ENCODE assay signal across 10 cellular contexts in the genomic region with DNA sequence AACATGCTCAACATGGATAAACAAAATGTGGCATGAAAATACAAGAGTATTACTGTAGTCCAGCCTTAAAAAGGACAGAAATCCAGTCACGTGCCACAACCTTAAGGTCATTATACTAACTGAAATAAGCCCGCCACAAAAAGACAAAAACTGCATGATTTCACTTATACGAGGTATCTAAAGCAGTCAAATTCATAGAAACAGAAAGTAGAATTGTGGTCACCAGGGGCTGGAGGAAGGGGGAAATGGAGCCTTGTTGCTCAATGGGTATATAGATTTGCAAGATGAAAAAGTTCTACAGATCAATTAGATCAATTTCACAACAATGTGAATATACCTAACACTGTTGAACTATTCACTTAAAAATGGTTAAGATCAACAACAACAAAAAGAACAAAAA. TPM values are rescaled to one million over a fixed set of nuclear protein-coding genes. Genes with fewer than 3 reads are reported as not detected.
A peak's percentile ranks its signal among the peaks of the same experiment; 100 is the strongest.
DNase-seq lines count a peak whose midpoint lies in the region; ATAC-seq lines count a peak whose summit lies in the region.
"Had no signal": no experiment of that assay in that cellular context is flagged by ENCODE, and none has a peak within 500 bp of the region (broad histone marks: within the 10 kb centered on the region; RNA-seq: fewer than 3 reads in every experiment).

No MANE protein-coding gene starts in this region.

- H3K27ac Mint-ChIP-seq in effector memory CD8-positive, alpha-beta T cell: peak overlapping the region; percentile 82 to 86

- peaks cover 23% of the 10 kb centered on the region for H3K36me3 Mint-ChIP-seq in effector memory CD8-positive, alpha-beta T cell (ENCODE audit: insufficient read depth)

- no peaks in the 10 kb centered on the region for H3K27me3 Mint-ChIP-seq in effector memory CD8-positive, alpha-beta T cell

- no peak for DNase-seq in effector memory CD8-positive, alpha-beta T cell
- DNase-seq in NCI-H2196 treated with DMSO at 0.1 percent for 48 hours (lab: John Stamatoyannopoulos, UW; ENCODE audit: unreplicated experiment): no peak
- no peak for DNase-seq in COLO829 (ENCODE audit: low spot score)
- no peak for DNase-seq in G401 (ENCODE audit: low spot score)
- DNase-seq in NCI-H1048 (lab: John Stamatoyannopoulos, UW): no peak
- DNase-seq: mesenchymal stem cell, NCI-H345 had no signal

- H3K4me1 Mint-ChIP-seq in effector memory CD8-positive, alpha-beta T cell (ENCODE audit: low read depth in 2 of 2): peaks cover 60 to 71% of the 10 kb centered on the region in 2 donors

- no peaks in the 10 kb centered on the region for H3K9me3 Mint-ChIP-seq in effector memory CD8-positive, alpha-beta T cell

- H3K4me3 Mint-ChIP-seq in effector memory CD8-positive, alpha-beta T cell: peak overlapping the region; percentile 53 to 54

- ATAC-seq in GM18868 (IDR thresholded peaks at IDR 0.05; ENCODE audit: unreplicated experiment): peak; percentile 87
- peak; percentile 77 for ATAC-seq in GM21737 (IDR thresholded peaks at IDR 0.05; ENCODE audit: unreplicated experiment)
- ATAC-seq in HG03565 (IDR thresholded peaks at IDR 0.05; ENCODE audit: unreplicated experiment): peak; percentile 92
- ATAC-seq in effector memory CD8-positive, alpha-beta T cell (replicated peaks): peak; percentile 79

- in situ Hi-C loops in G401 (cut with HindIII; ENCODE audit: low sequenced_read_pairs): no loop called here

RNA-seq across cellular contexts. Expression of gene GLB1, which starts 7.4 kb away (rescaled TPM):
- total RNA-seq in G401 (2014; rRNA removed; shearing (Covaris generic)): 61.5 and 95.3 TPM in 2 replicates

RNA-seq across cellular contexts. Expression of gene TMPPE, which starts 7.4 kb away (rescaled TPM):
- 1.4 and 2.3 TPM in 2 replicates for total RNA-seq in G401 (2014; rRNA removed; shearing (Covaris generic))

RNA-seq across cellular contexts. Expression of gene CRTAP, which starts 24.3 kb away (rescaled TPM):
- 280 and 316 TPM in 2 replicates for total RNA-seq in G401 (2014; rRNA removed; shearing (Covaris generic))
